20 cellular contexts compared by ENCODE assay signal in genomic region chr2:45043171-45043570, GRCh38. TPM values are rescaled to one million over a fixed set of nuclear protein-coding genes. Genes with fewer than 3 reads are reported as not detected.
DNase-seq lines count a peak whose midpoint lies in the region; ATAC-seq and TF ChIP-seq lines count a peak whose summit lies in the region.
"Had no signal": no experiment of that assay in that cellular context is flagged by ENCODE, and none has a peak within 500 bp of the region (broad histone marks: within the 10 kb centered on the region; RNA-seq: fewer than 3 reads in every experiment).

No MANE protein-coding gene starts in this region.

- H3K9ac ChIP-seq in SK-N-SH, result no peak overlapping the region

- no peak for DNase-seq in SK-N-SH
- DNase-seq in hepatocyte (ENCODE audit: low spot score), result peak; percentile 31
- peak; percentile 12 for DNase-seq in prostate gland (ENCODE audit: low spot score)
- no peak for DNase-seq in NCI-H748 (lab: John Stamatoyannopoulos, UW; ENCODE audit: unreplicated experiment)
- no peak for DNase-seq in stimulated activated naive CD8-positive, alpha-beta T cell treated with anti-CD3 and anti-CD28 coated beads, Interleukin-15, amount 100 ng/mL, for 72 hours
- DNase-seq in NCI-H524 (lab: John Stamatoyannopoulos, UW), result no peak
- DNase-seq: CD4-positive, CD25-positive, alpha-beta regulatory T cell; COR-L47; DMS 273 treated with DMSO at 0.1 percent for 48 hours; GDM1; GOT3; Kasumi-1; NCI-H1694 treated with DMSO at 0.1 percent for 48 hours; NCI-H2107; NCI-H510A; NCI-H774; Right ventricle myocardium superior; SW 1271 had no signal

- TF ChIP-seq POLR2A in prostate gland (IDR thresholded peaks at IDR 0.05), result no peak

- no peak for ATAC-seq in stimulated activated naive CD8-positive, alpha-beta T cell treated with anti-CD3 and anti-CD28 coated beads, Interleukin-15, amount 100 ng/mL, for 72 hours

- H3K4me3 Mint-ChIP-seq in stimulated activated naive CD8-positive, alpha-beta T cell treated with anti-CD3 and anti-CD28 coated beads, Interleukin-15, amount 100 ng/mL, for 72 hours, result no peak overlapping the region
- H3K4me3 Mint-ChIP-seq: CD4-positive, CD25-positive, alpha-beta regulatory T cell had no signal

- TF ChIP-seq EP300 in SK-N-SH (IDR thresholded peaks at IDR 0.05; ENCODE audit: borderline replicate concordance in 1 of 2, low read depth in 1 of 2, low read length in 1 of 2), result no peak

- no peaks in the 10 kb centered on the region for H3K4me1 Mint-ChIP-seq in stimulated activated naive CD8-positive, alpha-beta T cell treated with anti-CD3 and anti-CD28 coated beads, Interleukin-15, amount 100 ng/mL, for 72 hours
- H3K4me1 Mint-ChIP-seq: CD4-positive, CD25-positive, alpha-beta regulatory T cell had no signal

- H3K27me3 Mint-ChIP-seq in stimulated activated naive CD8-positive, alpha-beta T cell treated with anti-CD3 and anti-CD28 coated beads, Interleukin-15, amount 100 ng/mL, for 72 hours, result peaks cover 28% of the 10 kb centered on the region

- H3K27ac Mint-ChIP-seq in stimulated activated naive CD8-positive, alpha-beta T cell treated with anti-CD3 and anti-CD28 coated beads, Interleukin-15, amount 100 ng/mL, for 72 hours, result no peak overlapping the region
- H3K27ac Mint-ChIP-seq: CD4-positive, CD25-positive, alpha-beta regulatory T cell had no signal

- H3K4me2 ChIP-seq in SK-N-SH (no peak overlapping the region), hepatocyte (no peak overlapping the region)

- H3K4me1 ChIP-seq in HEK293 (ENCODE audit: control insufficient read depth, insufficient read depth, low read length) (no peaks in the 10 kb centered on the region), SK-N-SH (ENCODE audit: control insufficient read depth in 1 of 2, insufficient read depth in 2 of 2, low read depth in 1 of 2, low read length in 1 of 2) (peaks cover 0 to 6% of the 10 kb centered on the region in 2 experiments; a peak in 2 of 4 replicates), hepatocyte (ENCODE audit: insufficient read depth) (no peaks in the 10 kb centered on the region), prostate gland (replicated peaks) (no peaks in the 10 kb centered on the region)

- H3K4me3 ChIP-seq in HEK293 (ENCODE audit: low read depth, low read length) (no peak overlapping the region), SK-N-SH (ENCODE audit: low read depth in 2 of 2, low read length in 1 of 2) (no peak overlapping the region), hepatocyte (no peak overlapping the region), prostate gland (no peak overlapping the region)

- no peaks in the 10 kb centered on the region for H4K20me1 ChIP-seq in SK-N-SH (ENCODE audit: insufficient read depth)
- no peaks in the 10 kb centered on the region for H4K20me1 ChIP-seq in hepatocyte (ENCODE audit: insufficient read depth, poor library complexity, severe bottlenecking)

- CTCF ChIA-PET in HEK293 (lab: Yijun Ruan, JAX), result no interaction called here
- CTCF ChIA-PET in SK-N-SH (lab: Yijun Ruan, JAX), result interaction anchor here (0.6 to 2.0 kb wide), 6 partner anchors 12 to 452 kb away, joined by 3 to 8 read pairs (median 3); no protein-coding TSS in a partner anchor

- H3K9me2 ChIP-seq in SK-N-SH (no peaks in the 10 kb centered on the region), hepatocyte (replicated peaks; ENCODE audit: insufficient read depth) (no peaks in the 10 kb centered on the region)

- intact Hi-C loops in prostate gland (cut with DNase I), result no loop called here

- H3K9me3 Mint-ChIP-seq in stimulated activated naive CD8-positive, alpha-beta T cell treated with anti-CD3 and anti-CD28 coated beads, Interleukin-15, amount 100 ng/mL, for 72 hours, result no peaks in the 10 kb centered on the region

- H2AFZ ChIP-seq in SK-N-SH (ENCODE audit: low read depth) (no peak overlapping the region), hepatocyte (no peak overlapping the region)

- H3K36me3 ChIP-seq in HEK293 (ENCODE audit: control insufficient read depth in 2 of 2, insufficient read depth in 1 of 2, low read length in 2 of 2) (no peaks in the 10 kb centered on the region), SK-N-SH (replicated peaks in 1 of 2; ENCODE audit: control insufficient read depth in 1 of 2, insufficient read depth in 2 of 2, low read length in 1 of 2) (no peaks in the 10 kb centered on the region), hepatocyte (replicated peaks; ENCODE audit: insufficient read depth, low read depth) (no peaks in the 10 kb centered on the region), prostate gland (no peaks in the 10 kb centered on the region)

- H3K27ac ChIP-seq in HEK293 (ENCODE audit: extremely low read depth, low read depth, low read length) (no peak overlapping the region), SK-N-SH (ENCODE audit: low read depth in 2 of 2, low read length in 1 of 2) (no peak overlapping the region), hepatocyte (no peak overlapping the region), prostate gland (no peak overlapping the region)

- H3K79me2 ChIP-seq in SK-N-SH (ENCODE audit: insufficient read depth) (no peaks in the 10 kb centered on the region), hepatocyte (no peaks in the 10 kb centered on the region)

- no peaks in the 10 kb centered on the region for H3K9me3 ChIP-seq in HEK293 (ENCODE audit: control insufficient read depth, insufficient read depth, low read depth, low read length)
- H3K9me3 ChIP-seq in SK-N-SH, result no peaks in the 10 kb centered on the region
- no peaks in the 10 kb centered on the region for H3K9me3 ChIP-seq in hepatocyte (ENCODE audit: low read depth)
- H3K9me3 ChIP-seq in prostate gland, result no peaks in the 10 kb centered on the region

- POLR2A ChIA-PET in HEK293 (lab: Yijun Ruan, JAX), result no interaction called here
- POLR2A ChIA-PET in SK-N-SH (lab: Yijun Ruan, JAX), result no interaction called here

- TF ChIP-seq CTCF in HEK293 (tag by site-specific recombination; IDR thresholded peaks at IDR 0.05), result no peak
- no peak for TF ChIP-seq CTCF in SK-N-SH (IDR thresholded peaks at IDR 0.05)
- TF ChIP-seq CTCF in hepatocyte (IDR thresholded peaks at IDR 0.05; ENCODE audit: poor library complexity), result no peak
- TF ChIP-seq CTCF in prostate gland (IDR thresholded peaks at IDR 0.05), result no peak

- WGBS in SK-N-SH (ENCODE audit: low lambda C conversion rate), result 51% methylated on average over 6 of the region's 6 CpGs
- WGBS in hepatocyte (ENCODE audit: low lambda C conversion rate, missing lambda C conversion rate), result 34% methylated on average over 5 of the region's 6 CpGs
- WGBS in prostate gland, result 9% methylated on average over 6 of the region's 6 CpGs

- H3K27me3 ChIP-seq in SK-N-SH (ENCODE audit: insufficient read depth) (no peaks in the 10 kb centered on the region; the same call in 1 of the 2 replicates), hepatocyte (peaks cover 24% of the 10 kb centered on the region), prostate gland (replicated peaks; ENCODE audit: insufficient read depth) (no peaks in the 10 kb centered on the region)

- peak; percentile 17; the same call in 1 of the 2 replicates for TF ChIP-seq RAD21 in SK-N-SH (IDR thresholded peaks at IDR 0.05; ENCODE audit: low read length)

- no peaks in the 10 kb centered on the region for H3F3A ChIP-seq in SK-N-SH (replicated peaks; ENCODE audit: insufficient read depth)

TF ChIP-seq in HEK293, 187 proteins besides CTCF, POLR2A, EP300 and RAD21:
- TF ChIP-seq ZNF549 (tag by site-specific recombination; IDR thresholded peaks at IDR 0.05) (no peak), ZNF366 (tag by site-specific recombination; conservative IDR thresholded peaks at IDR 0.05) (no peak), ZNF664 (tag by site-specific recombination; IDR thresholded peaks at IDR 0.05) (no peak), SETDB1 (IDR thresholded peaks at IDR 0.05; ENCODE audit: insufficient read length, low read length) (no peak), ZNF416 (tag by site-specific recombination; IDR thresholded peaks at IDR 0.05) (no peak), ZNF335 (tag by site-specific recombination; conservative IDR thresholded peaks at IDR 0.05) (peak; percentile 47)
TF ChIP-seq in HEK293: peak in this region for 1.

TF ChIP-seq in SK-N-SH, 30 proteins besides CTCF, POLR2A, EP300 and RAD21:
- no peak for TF ChIP-seq FOXJ3 (CRISPR knock-in tag; IDR thresholded peaks at IDR 0.05)
- TF ChIP-seq CHD2 (IDR thresholded peaks at IDR 0.05; ENCODE audit: low read length, partially characterized antibody), result no peak
- no peak for TF ChIP-seq IRF3 (IDR thresholded peaks at IDR 0.05; ENCODE audit: low read depth, low read length)
- TF ChIP-seq NFIC (IDR thresholded peaks at IDR 0.05; ENCODE audit: borderline replicate concordance), result no peak
- no peak for TF ChIP-seq SIN3A (IDR thresholded peaks at IDR 0.05; ENCODE audit: borderline replicate concordance, low read depth, low read length)
- no peak for TF ChIP-seq TCF12 (IDR thresholded peaks at IDR 0.05)
- TF ChIP-seq GATA2 (CRISPR knock-in tag; IDR thresholded peaks at IDR 0.05), result 0 out of 2 replicates have a peak, but pooled peaks have one; percentile 10

RNA-seq across cellular contexts. Expression of gene SIX2, which starts 33.9 kb away (rescaled TPM):
- polyA plus RNA-seq in SK-N-SH (2012; rRNA removed) (0.45 and 0.76 TPM in 2 replicates), hepatocyte (1.1 and 1.3 TPM in 2 replicates)
- 0.44 and 0.45 TPM in 2 replicates for polyA plus RNA-seq in SK-N-SH (2012; cell fraction: cytosol; rRNA removed)
- polyA plus RNA-seq in SK-N-SH (2012; cell fraction: nucleus; rRNA removed), result 0.24 and 0.27 TPM in 2 replicates
- total RNA-seq in hepatocyte (0.32 and 0.53 TPM in 2 replicates), prostate gland (1 to 10 TPM; 1.8 to 5.1 TPM)
- total RNA-seq: CD4-positive, CD25-positive, alpha-beta regulatory T cell; SK-MEL-5 had no signal
- polyA plus RNA-seq: CD4-positive, CD25-positive, alpha-beta regulatory T cell had no signal

Comparison
In these comparisons a context has a peak if more than half of its experiments do, and no peak if none do; other contexts are left out.
1. DNase-seq: peak in hepatocyte (single experiment) and prostate gland (single experiment); none in SK-N-SH (single experiment), NCI-H748 (single experiment), stimulated activated naive CD8-positive, alpha-beta T cell treated with anti-CD3 and anti-CD28 coated beads, Interleukin-15, amount 100 ng/mL, for 72 hours (0 of 2) and NCI-H524 (0 of 2).